ENCODE assay signal across 18 cellular contexts in genomic region chr7:128021361-128021760, GRCh38. TPM values are rescaled to one million over a fixed set of nuclear protein-coding genes. Genes with fewer than 3 reads are reported as not detected.
DNase-seq lines count a peak whose midpoint lies in the region; ATAC-seq and TF ChIP-seq lines count a peak whose summit lies in the region.
"Had no signal": no experiment of that assay in that cellular context is flagged by ENCODE, and none has a peak within 500 bp of the region (broad histone marks: within the 10 kb centered on the region; RNA-seq: fewer than 3 reads in every experiment).

No MANE protein-coding gene starts in this region.

- intact Hi-C loops in testis (cut with DNase I; ENCODE audit: low total_unique reads): no loop called here

- H3K18ac ChIP-seq in mesendoderm (ENCODE audit: low read length): no peak overlapping the region

- peaks cover 23% of the 10 kb centered on the region for H4K20me1 ChIP-seq in Karpas-422 (ENCODE audit: insufficient read depth, low read depth, low read length)

- no peak overlapping the region for H2BK15ac ChIP-seq in mesendoderm (replicated peaks; ENCODE audit: low read depth)

- no peak overlapping the region for H3K4me3 ChIP-seq in Karpas-422 (ENCODE audit: low read length)
- no peak overlapping the region for H3K4me3 ChIP-seq in mesendoderm (ENCODE audit: low read length)
- H3K4me3 ChIP-seq in testis: no peak overlapping the region
- H3K4me3 ChIP-seq: sigmoid colon, tibial nerve had no signal

- H3K79me2 ChIP-seq in Karpas-422 (ENCODE audit: low read length) (peaks cover 98% of the 10 kb centered on the region), mesendoderm (ENCODE audit: control insufficient read depth, insufficient read depth, low read length) (no peaks in the 10 kb centered on the region)

- H3K27ac Mint-ChIP-seq in central memory CD8-positive, alpha-beta T cell (ENCODE audit: low read depth): peak overlapping the region; percentile 70
- H3K27ac Mint-ChIP-seq: activated naive CD4-positive, alpha-beta T cell treated with anti-CD3 and anti-CD28 coated beads for 36 hours had no signal

- H3K9ac ChIP-seq in Karpas-422 (ENCODE audit: low read length) (no peak overlapping the region), mesendoderm (ENCODE audit: low read length) (no peak overlapping the region)

- H3K4me2 ChIP-seq in Karpas-422 (ENCODE audit: low read depth, low read length, poor library complexity, severe bottlenecking) (no peak overlapping the region), mesendoderm (ENCODE audit: low read length) (no peak overlapping the region)

- H2AFZ ChIP-seq in Karpas-422 (ENCODE audit: low read length): no peak overlapping the region

- DNase-seq in Caki2 (ENCODE audit: low read depth) (peak; percentile 51), Karpas-422 (no peak), mesendoderm (peak; percentile 86), testis (no peak), NCI-H2029 (lab: John Stamatoyannopoulos, UW) (no peak), NCI-H2171 (lab: John Stamatoyannopoulos, UW) (no peak)
- no peak for DNase-seq in central memory CD8-positive, alpha-beta T cell (ENCODE audit: low spot score in 2 of 2)
- no peak for DNase-seq in central memory CD4-positive, alpha-beta T cell
- DNase-seq: activated naive CD4-positive, alpha-beta T cell treated with anti-CD3 and anti-CD28 coated beads for 36 hours; mesenchymal stem cell; NCI-H1105; sigmoid colon; stimulated activated CD4-positive, alpha-beta T cell treated with anti-CD3 and anti-CD28 coated beads, Interleukin-2, amount 100 ng/mL, for 48 hours; stimulated activated CD8-positive, alpha-beta memory T cell treated with anti-CD3 and anti-CD28 coated beads, Interleukin-4, amount 100 ng/mL, for 48 hours had no signal

- in situ Hi-C loops in Caki2 (cut with HindIII; ENCODE audit: low pct_unique_long_range_greater_than_20kb, low sequenced_read_pairs): no loop called here

- H3K27me3 ChIP-seq in Karpas-422 (ENCODE audit: low read length): no peaks in the 10 kb centered on the region
- H3K27me3 ChIP-seq in mesendoderm (ENCODE audit: insufficient read depth, low read length, poor library complexity): no peaks in the 10 kb centered on the region
- H3K27me3 ChIP-seq in testis: no peaks in the 10 kb centered on the region
- H3K27me3 ChIP-seq: sigmoid colon, tibial nerve had no signal

- no peak overlapping the region for H3K23ac ChIP-seq in mesendoderm (ENCODE audit: low read length)

- H3K56ac ChIP-seq in mesendoderm (ENCODE audit: low read length): no peak overlapping the region

- peak overlapping the region; percentile 66 for H3K27ac ChIP-seq in Karpas-422 (ENCODE audit: low read length)
- no peak overlapping the region for H3K27ac ChIP-seq in mesendoderm (ENCODE audit: low read depth, low read length)
- no peak overlapping the region for H3K27ac ChIP-seq in testis
- H3K27ac ChIP-seq: sigmoid colon, tibial nerve had no signal

- no peak overlapping the region for H2AK5ac ChIP-seq in mesendoderm (ENCODE audit: low read length)

- peaks cover 95% of the 10 kb centered on the region for H3K4me1 ChIP-seq in Karpas-422 (ENCODE audit: low read length)
- peaks cover 16% of the 10 kb centered on the region for H3K4me1 ChIP-seq in mesendoderm (ENCODE audit: control insufficient read depth, low read depth, low read length)
- peaks cover 1% of the 10 kb centered on the region for H3K4me1 ChIP-seq in testis
- H3K4me1 ChIP-seq: sigmoid colon had no signal

- no peak for ATAC-seq in central memory CD8-positive, alpha-beta T cell (replicated peaks; ENCODE audit: extremely low read depth, poor library complexity, severe bottlenecking)

- H4K5ac ChIP-seq in mesendoderm (ENCODE audit: low read length): no peak overlapping the region

- H3K27me3 Mint-ChIP-seq in central memory CD8-positive, alpha-beta T cell: no peaks in the 10 kb centered on the region
- H3K27me3 Mint-ChIP-seq: brain had no signal

- H3K4me3 Mint-ChIP-seq in central memory CD8-positive, alpha-beta T cell: no peak overlapping the region
- H3K4me3 Mint-ChIP-seq: activated naive CD4-positive, alpha-beta T cell treated with anti-CD3 and anti-CD28 coated beads for 36 hours had no signal

- H3K9me3 Mint-ChIP-seq in central memory CD8-positive, alpha-beta T cell: no peaks in the 10 kb centered on the region
- H3K9me3 Mint-ChIP-seq: activated naive CD4-positive, alpha-beta T cell treated with anti-CD3 and anti-CD28 coated beads for 36 hours; brain had no signal

- H3K4me1 Mint-ChIP-seq in central memory CD8-positive, alpha-beta T cell: peaks cover 24% of the 10 kb centered on the region

- no peak overlapping the region for H4K8ac ChIP-seq in mesendoderm (ENCODE audit: low read depth, low read length)

- WGBS in mesendoderm (ENCODE audit: extremely low coverage, insufficient coverage, low lambda C conversion rate): no CpG with 5 or more reads among the region's 2 CpGs
- 87 to 100% methylated on average over 2 of the region's 2 CpGs for WGBS in testis, 2 donors

- H3K79me1 ChIP-seq in mesendoderm (ENCODE audit: low read length): peaks cover 5% of the 10 kb centered on the region

- no peaks in the 10 kb centered on the region for H3K9me2 ChIP-seq in Karpas-422 (replicated peaks; ENCODE audit: insufficient read depth, low read length)

- H2BK5ac ChIP-seq in mesendoderm (ENCODE audit: low read length): no peak overlapping the region

- no peak for TF ChIP-seq CTCF in testis (IDR thresholded peaks at IDR 0.05)

- peaks cover 2% of the 10 kb centered on the region for H3K36me3 Mint-ChIP-seq in central memory CD8-positive, alpha-beta T cell (ENCODE audit: insufficient read depth)

- no peak for TF ChIP-seq POLR2A in testis (IDR thresholded peaks at IDR 0.05)

- H3K9me3 ChIP-seq in Karpas-422 (ENCODE audit: low read length): no peaks in the 10 kb centered on the region
- no peaks in the 10 kb centered on the region for H3K9me3 ChIP-seq in testis
- H3K9me3 ChIP-seq: sigmoid colon, tibial nerve had no signal

- H3K4ac ChIP-seq in mesendoderm (ENCODE audit: low read depth, low read length): no peak overlapping the region

- H3K36me3 ChIP-seq in Karpas-422 (ENCODE audit: insufficient read depth, low read length): peaks cover 32% of the 10 kb centered on the region
- H3K36me3 ChIP-seq in mesendoderm (ENCODE audit: control insufficient read depth, insufficient read depth, low read length): no peaks in the 10 kb centered on the region
- no peaks in the 10 kb centered on the region for H3K36me3 ChIP-seq in testis (ENCODE audit: low read depth, missing control alignments)
- H3K36me3 ChIP-seq: sigmoid colon had no signal

- H2BK120ac ChIP-seq in mesendoderm (ENCODE audit: low read depth, low read length): no peak overlapping the region

RNA-seq across cellular contexts. Expression of gene LRRC4, which starts 9.9 kb away (rescaled TPM):
- total RNA-seq in Caki2 (2014; rRNA removed; shearing (Covaris generic); ENCODE audit: low replicate concordance): not detected in 2 replicates
- 39.6 and 52.0 TPM in 2 replicates for total RNA-seq in Karpas-422 (2014; rRNA removed; shearing (Covaris generic); ENCODE audit: low replicate concordance)
- 9.9 TPM for polyA plus RNA-seq in mesendoderm (2013, experiment 1 of 2)
- polyA plus RNA-seq in mesendoderm (2013, experiment 2 of 2): 9.6 TPM
- 10 to 100 TPM; 10.2 to 12.5 TPM for total RNA-seq in testis
- polyA plus RNA-seq in testis (ENCODE audit: insufficient read depth, low read depth, low replicate concordance): 17.0 TPM
- total RNA-seq: NCI-H460; T-helper 1 cell treated with Interleukin-12 subunit alpha and Interleukin-12 subunit beta and Interleukin-4 antibody, amounts not matched to agents 30 ng/mL and 1 ng/mL, for 36 hours had no signal

Comparison
In these comparisons a context has a peak if more than half of its experiments do, and no peak if none do; other contexts are left out.
1. DNase-seq: peak in Caki2 (single experiment) and mesendoderm (single experiment); none in Karpas-422 (single experiment), central memory CD8-positive, alpha-beta T cell (0 of 2), testis (single experiment), NCI-H2029 (single experiment), NCI-H2171 (single experiment) and central memory CD4-positive, alpha-beta T cell (single experiment).
2. RNA of gene LRRC4, which starts 9.9 kb away (total RNA-seq): 39.6 to 52.0 TPM in Karpas-422 and 10.2 to 12.5 TPM in testis; not detected in Caki2; every median in the first group is over 10 times any median in the second.